Comparison of ENCODE assay signal across 1 cellular context in genomic region chr10:116877391-116877790, GRCh38.
TF ChIP-seq lines count a peak whose summit lies in the region.

No MANE protein-coding gene starts in this region.

TF ChIP-seq in HepG2, 621 proteins besides CTCF, POLR2A, EP300 and RAD21 (continued from another document):
- TF ChIP-seq SNAPC4 (CRISPR knock-in tag; IDR thresholded peaks at IDR 0.05), result no peak
- TF ChIP-seq NR2F1 (CRISPR knock-in tag; IDR thresholded peaks at IDR 0.05), result no peak
- no peak for TF ChIP-seq IKZF5 (CRISPR knock-in tag; IDR thresholded peaks at IDR 0.05)
- no peak for TF ChIP-seq ZNF569 (CRISPR knock-in tag; IDR thresholded peaks at IDR 0.05; ENCODE audit: borderline replicate concordance)
- TF ChIP-seq PAXIP1 (CRISPR knock-in tag; conservative IDR thresholded peaks at IDR 0.05), result no peak
- TF ChIP-seq ELK4 (CRISPR knock-in tag; IDR thresholded peaks at IDR 0.05; ENCODE audit: borderline replicate concordance), result no peak
- TF ChIP-seq SRF (IDR thresholded peaks at IDR 0.05; ENCODE audit: low read depth, low read length), result no peak
- TF ChIP-seq TBX3 (IDR thresholded peaks at IDR 0.05; ENCODE audit: borderline replicate concordance), result no peak
- no peak for TF ChIP-seq THAP8 (CRISPR knock-in tag; IDR thresholded peaks at IDR 0.05; ENCODE audit: borderline replicate concordance)
- no peak for TF ChIP-seq HMGA1 (CRISPR knock-in tag; conservative IDR thresholded peaks at IDR 0.05)
- TF ChIP-seq ZNF160 (CRISPR knock-in tag; IDR thresholded peaks at IDR 0.05), result no peak
- TF ChIP-seq BRF2 (CRISPR knock-in tag; IDR thresholded peaks at IDR 0.05), result no peak
- TF ChIP-seq YEATS2 (CRISPR knock-in tag; IDR thresholded peaks at IDR 0.05; ENCODE audit: borderline replicate concordance), result no peak
- no peak for TF ChIP-seq ZNF326 (CRISPR knock-in tag; IDR thresholded peaks at IDR 0.05; ENCODE audit: borderline replicate concordance)
- no peak for TF ChIP-seq ZNF275 (CRISPR knock-in tag; IDR thresholded peaks at IDR 0.05; ENCODE audit: borderline replicate concordance)
- no peak for TF ChIP-seq TFDP2 (CRISPR knock-in tag; IDR thresholded peaks at IDR 0.05)
- TF ChIP-seq HHEX (CRISPR knock-in tag; IDR thresholded peaks at IDR 0.05), result no peak
